ENCODE assay signal across 8 cellular contexts in the genomic region with DNA sequence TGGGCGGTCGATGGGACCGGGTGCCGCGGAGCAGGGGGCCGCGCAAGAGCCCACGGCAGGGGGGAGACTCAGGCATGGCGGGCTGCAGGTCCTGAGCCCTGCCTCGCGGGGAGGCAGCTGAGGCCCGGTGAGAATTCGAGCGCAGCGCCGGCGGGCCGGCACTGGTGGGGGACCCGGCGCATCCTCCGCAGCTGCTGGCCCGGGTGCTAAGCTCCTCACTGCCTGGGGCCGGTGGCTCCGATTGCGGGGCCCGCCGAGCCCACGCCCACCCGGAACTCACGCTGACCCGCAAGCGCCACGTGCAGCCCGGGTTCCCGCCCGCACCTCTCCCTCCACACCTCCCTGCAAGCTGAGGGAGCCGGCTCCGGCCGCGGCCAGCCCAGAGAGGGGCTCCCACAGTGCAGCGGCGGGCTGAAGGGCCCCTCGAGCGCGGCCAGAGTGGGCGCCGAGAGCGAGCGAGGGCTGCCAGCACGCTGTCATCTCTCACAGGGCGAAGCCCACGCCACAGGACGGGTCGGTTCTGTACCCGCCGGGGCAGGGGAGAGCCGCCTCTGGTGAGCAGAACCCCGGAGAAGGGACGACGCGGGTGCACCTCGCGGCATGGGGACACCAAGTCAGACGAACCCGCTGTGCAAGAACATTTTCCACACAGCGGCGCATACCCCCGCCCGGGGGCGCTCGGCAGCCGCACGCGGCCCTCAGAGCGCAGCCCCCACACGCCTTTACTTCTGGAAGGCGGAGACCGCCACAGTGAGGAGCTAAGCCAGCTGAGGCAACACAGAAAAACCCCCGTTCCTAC. TPM values are rescaled to one million over a fixed set of nuclear protein-coding genes. Genes with fewer than 3 reads are reported as not detected.
DNase-seq lines count a peak whose midpoint lies in the region; TF ChIP-seq lines count a peak whose summit lies in the region.

No MANE protein-coding gene starts in this region.

- CTCF ChIA-PET in MCF 10A (lab: Yijun Ruan, JAX): interaction anchor here (0.6 to 6.9 kb wide), 5 partner anchors 16 to 107 kb away, joined by 4 to 85 read pairs (median 5); a partner anchor contains a TSS

- no peaks in the 10 kb centered on the region for H3K9me3 ChIP-seq in KOPT-K1 (ENCODE audit: insufficient read depth, low read length, poor library complexity, severe bottlenecking)
- no peaks in the 10 kb centered on the region for H3K9me3 ChIP-seq in muscle layer of colon (ENCODE audit: low read length)

- H3K4me1 Mint-ChIP-seq in MCF 10A (ENCODE audit: insufficient read depth, unreplicated experiment): peaks cover 32% of the 10 kb centered on the region

- no peak overlapping the region for H3K9ac ChIP-seq in muscle layer of colon (ENCODE audit: low read length)

- no TSS peak for BruUV-seq in MCF 10A (replicated peaks; lab: Mats Ljungman, UMichigan)

- H3K27ac ChIP-seq in KOPT-K1 (ENCODE audit: low read depth, low read length, poor library complexity, severe bottlenecking): peak overlapping the region; percentile 99
- peak overlapping the region; percentile 70 for H3K27ac ChIP-seq in muscle layer of colon (ENCODE audit: low read depth, low read length)

- intact Hi-C loops in MCF 10A (cut with micrococcal nuclease): loop anchor here (2.0 kb wide), 1 partner anchor 19 kb away; no protein-coding TSS in a partner anchor

- H3K27me3 ChIP-seq in muscle layer of colon (ENCODE audit: control insufficient read depth in 1 of 2, insufficient read depth in 2 of 2, low read length in 2 of 2): no peaks in the 10 kb centered on the region

- H3K27ac Mint-ChIP-seq in MCF 10A (ENCODE audit: low read depth, unreplicated experiment): peak overlapping the region; percentile 92

- TF ChIP-seq CTCF in AG09309 (IDR thresholded peaks at IDR 0.05; ENCODE audit: control insufficient read depth, insufficient read depth, low read depth, low read length, missing control alignments) (no peak), MCF 10A (IDR thresholded peaks at IDR 0.05; ENCODE audit: unreplicated experiment) (no peak)

- H3K36me3 Mint-ChIP-seq in MCF 10A (ENCODE audit: insufficient read depth, unreplicated experiment): peaks cover 9% of the 10 kb centered on the region

- no peaks in the 10 kb centered on the region for H3K9me3 Mint-ChIP-seq in MCF 10A (ENCODE audit: unreplicated experiment)

- DNase-seq in AG09309 (ENCODE audit: low read depth): no peak
- no peak for DNase-seq in MCF 10A (ENCODE audit: unreplicated experiment)
- DNase-seq in cortex of kidney (lab: John Stamatoyannopoulos, UW): no peak
- no peak for DNase-seq in superior temporal gyrus (ENCODE audit: extremely low spot score)
- DNase-seq in activated CD4-positive, CD25-positive, alpha-beta regulatory T cell treated with anti-CD3 and anti-CD28 coated beads, Interleukin-2, amount 50 U/mL, for 72 hours: no peak
- no peak for DNase-seq in EL

- H3K4me3 ChIP-seq in AG09309 (ENCODE audit: control insufficient read depth, low read depth, low read length) (peak overlapping the region; percentile 91), muscle layer of colon (ENCODE audit: low read depth in 1 of 2, low read length in 2 of 2) (peak overlapping the region; percentile 44 to 63)

- POLR2A ChIA-PET in MCF 10A (lab: Yijun Ruan, JAX): interaction anchor here (0.6 to 3.4 kb wide), 17 partner anchors 13 to 217 kb away, joined by 3 to 19 read pairs (median 4); a partner anchor contains a TSS

- peak overlapping the region; percentile 92 for H3K4me3 Mint-ChIP-seq in MCF 10A (ENCODE audit: unreplicated experiment)

- H3K36me3 ChIP-seq in KOPT-K1 (ENCODE audit: insufficient read depth, low read length): peaks cover 28% of the 10 kb centered on the region
- peaks cover 16% of the 10 kb centered on the region for H3K36me3 ChIP-seq in muscle layer of colon (ENCODE audit: insufficient read depth, low read length)

- H3K4me1 ChIP-seq in muscle layer of colon (ENCODE audit: insufficient read depth, low read length): peaks cover 43% of the 10 kb centered on the region

- no peaks in the 10 kb centered on the region for H3K27me3 Mint-ChIP-seq in MCF 10A (ENCODE audit: insufficient read depth, unreplicated experiment)

RNA-seq across cellular contexts. Expression of a gene that starts 1.2 kb away (rescaled TPM):
- total RNA-seq in MCF 10A (2022): 63.3 and 72.7 TPM in 2 replicates

RNA-seq across cellular contexts. Expression of a gene that starts 27.7 kb away (rescaled TPM):
- 2.9 and 5.2 TPM in 2 replicates for total RNA-seq in MCF 10A (2022)

RNA-seq across cellular contexts. Expression of a gene that starts 43.8 kb away (rescaled TPM):
- 83.3 and 96.3 TPM in 2 replicates for total RNA-seq in MCF 10A (2022)

RNA-seq across cellular contexts. Expression of a gene that starts 49.2 kb away (rescaled TPM):
- total RNA-seq in MCF 10A (2022): 1.0 and 1.2 TPM in 2 replicates
